ENCODE assay signal across 9 cellular contexts in the genomic region with DNA sequence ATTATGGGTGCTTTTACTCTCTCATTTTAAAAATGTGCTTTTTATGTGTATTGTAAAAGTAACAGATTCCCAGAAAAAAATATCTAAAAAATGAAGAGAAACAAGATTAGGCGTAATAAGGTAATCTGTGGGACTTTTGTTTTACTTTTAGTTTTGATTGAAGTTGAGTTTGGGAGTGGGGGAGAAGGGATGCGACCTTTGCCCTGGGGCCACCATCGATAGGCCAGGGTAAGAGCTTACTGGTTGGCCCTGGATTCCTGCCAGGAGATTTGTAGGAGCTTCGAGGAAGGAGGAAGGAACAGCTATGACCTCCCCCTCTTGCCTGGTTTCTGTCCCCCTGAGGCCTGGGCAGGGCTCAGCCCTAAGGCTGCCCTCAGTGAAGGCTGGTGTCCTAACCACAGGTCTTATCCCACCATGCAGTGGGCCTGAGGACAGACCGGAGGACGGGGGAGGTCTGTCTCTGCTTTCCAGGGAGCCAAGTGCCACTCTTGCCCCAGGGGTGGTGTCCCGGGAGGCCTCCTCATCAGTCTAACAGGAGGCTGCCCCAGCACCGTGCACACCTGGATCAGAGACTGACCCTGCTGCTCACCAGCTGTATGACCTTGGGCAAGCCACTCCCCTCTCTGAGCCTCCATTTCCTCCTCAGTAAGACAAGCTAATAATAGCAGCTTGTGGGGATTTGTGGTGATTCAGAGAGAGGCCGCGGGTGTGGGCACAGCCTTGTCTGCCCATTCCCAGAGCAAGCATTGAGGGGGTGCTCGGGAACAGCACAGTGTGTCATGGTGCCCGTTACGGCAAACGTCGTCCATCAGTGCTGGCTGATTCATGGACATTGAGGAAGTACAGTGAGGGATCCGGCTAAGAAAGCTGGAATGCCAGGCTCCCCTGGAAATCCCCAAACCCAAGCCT. TPM values are rescaled to one million over a fixed set of nuclear protein-coding genes. Genes with fewer than 3 reads are reported as not detected.
DNase-seq lines count a peak whose midpoint lies in the region; ATAC-seq and TF ChIP-seq lines count a peak whose summit lies in the region.
"Had no signal": no experiment of that assay in that cellular context is flagged by ENCODE, and none has a peak within 500 bp of the region (broad histone marks: within the 10 kb centered on the region; RNA-seq: fewer than 3 reads in every experiment).

No MANE protein-coding gene starts in this region.

- CTCF ChIA-PET in RWPE1 (lab: Yijun Ruan, JAX), result interaction anchor here (1.1 kb wide), 1 partner anchor 17 kb away, joined by 4 read pairs; no protein-coding TSS in a partner anchor

- peak overlapping the region; percentile 91 for H3K27ac ChIP-seq in RWPE1

- no peak overlapping the region for H3K4me3 ChIP-seq in fibroblast of pulmonary artery (replicated peaks; ENCODE audit: low read depth, low read length)
- H3K4me3 ChIP-seq: HAP-1 had no signal

- POLR2A ChIA-PET in RWPE1 (lab: Yijun Ruan, JAX; ENCODE audit: low non-redundant PET), result no interaction called here

- no peak for TF ChIP-seq CTCF in RWPE1 (conservative IDR thresholded peaks at IDR 0.05; ENCODE audit: low read depth)
- no peak for TF ChIP-seq CTCF in fibroblast of pulmonary artery (IDR thresholded peaks at IDR 0.05; ENCODE audit: low read length, missing control alignments)
- TF ChIP-seq CTCF in GM10266 (IDR thresholded peaks at IDR 0.05; ENCODE audit: control insufficient read depth, insufficient read depth, low read depth, missing control alignments), result no peak

- ATAC-seq in GM18868 (IDR thresholded peaks at IDR 0.05; ENCODE audit: unreplicated experiment), result no peak

- peak; percentile 98 for DNase-seq in ELR (ENCODE audit: low read depth)
- peak; percentile 90 for DNase-seq in RWPE1 (ENCODE audit: low spot score)
- DNase-seq in fibroblast of pulmonary artery (ENCODE audit: low read depth), result peak; percentile 66
- DNase-seq in pulmonary artery endothelial cell (ENCODE audit: low read depth, low spot score), result peak; percentile 81
- DNase-seq in GM10266 (ENCODE audit: extremely low spot score), result no peak
- no peak for DNase-seq in SIG-M5 treated with dmso at 0.1 percent for 504 hours (lab: John Stamatoyannopoulos, UW; ENCODE audit: unreplicated experiment)
- DNase-seq in activated T-cell treated with anti-CD3 and anti-CD28 coated beads, Interleukin-2, amount 50 U/mL, for 1 hour, result no peak

RNA-seq across cellular contexts. Expression of gene TGM2, which starts 21.2 kb away (rescaled TPM):
- total RNA-seq in pulmonary artery endothelial cell, result 390 and 674 TPM in 2 replicates

Comparison
In these comparisons a context has a peak if more than half of its experiments do, and no peak if none do; other contexts are left out.
1. DNase-seq: peak in ELR (single experiment), RWPE1 (single experiment), fibroblast of pulmonary artery (single experiment) and pulmonary artery endothelial cell (single experiment); none in GM10266 (single experiment), SIG-M5 treated with dmso at 0.1 percent for 504 hours (single experiment) and activated T-cell treated with anti-CD3 and anti-CD28 coated beads, Interleukin-2, amount 50 U/mL, for 1 hour (single experiment).